In genomic region chr7:100719523-100720319, GRCh38 we compare ENCODE assay signal across 9 cellular contexts. TPM values are rescaled to one million over a fixed set of nuclear protein-coding genes. Genes with fewer than 3 reads are reported as not detected.
DNase-seq lines count a peak whose midpoint lies in the region; ATAC-seq and TF ChIP-seq lines count a peak whose summit lies in the region.
"Had no signal": no experiment of that assay in that cellular context is flagged by ENCODE, and none has a peak within 500 bp of the region (broad histone marks: within the 10 kb centered on the region; RNA-seq: fewer than 3 reads in every experiment).

No MANE protein-coding gene starts in this region.

- H3K27me3 ChIP-seq in GM23248 (replicated peaks; ENCODE audit: insufficient read depth) (peaks cover 27% of the 10 kb centered on the region), Peyer's patch (peaks cover 0 to 16% of the 10 kb centered on the region in 2 donors)

- no peak for TF ChIP-seq POLR2A in Peyer's patch (IDR thresholded peaks at IDR 0.05)

- H3F3A ChIP-seq in GM23248 (ENCODE audit: insufficient read depth), result peaks cover 2% of the 10 kb centered on the region; the same call in 1 of the 2 replicates

- WGBS in GM23248 (ENCODE audit: low coverage in 1 of 2, low lambda C conversion rate in 2 of 2, missing lambda C conversion rate in 2 of 2), 2 experiments, result 53 to 65% methylated on average over 7 to 8 of the region's 8 CpGs

- H3K4me3 ChIP-seq in GM23248 (no peak overlapping the region), Peyer's patch (no peak overlapping the region)
- H3K4me3 ChIP-seq: GM12878 had no signal

- no peaks in the 10 kb centered on the region for H3K36me3 ChIP-seq in GM23248 (ENCODE audit: low read depth)
- no peaks in the 10 kb centered on the region for H3K36me3 ChIP-seq in Peyer's patch

- no peaks in the 10 kb centered on the region for H3K9me2 ChIP-seq in GM23248 (ENCODE audit: insufficient read depth)

- no peak overlapping the region for H3K9ac ChIP-seq in GM23248

- H3K4me2 ChIP-seq in GM23248 (ENCODE audit: unreplicated experiment), result peak overlapping the region; percentile 18

- CTCF ChIA-PET in RWPE1 (lab: Yijun Ruan, JAX), result interaction anchor here (0.6 to 3.5 kb wide), 16 partner anchors 9 to 1706 kb away, joined by 3 to 40 read pairs (median 4); partner anchors contain the start of genes EPHB4, POP7 and SLC12A9

- DNase-seq in GM23248, result peak; percentile 68
- DNase-seq in RWPE1 (ENCODE audit: low spot score), result no peak
- peak; percentile 37 for DNase-seq in fibroblast of the conjunctiva (ENCODE audit: low read depth)
- peak; percentile 27 for DNase-seq in renal cortical epithelial cell (ENCODE audit: low read depth)
- DNase-seq in stimulated activated CD4-positive, alpha-beta T cell treated with anti-CD3 and anti-CD28 coated beads, Interleukin-4, amount 100 ng/mL, for 24 hours, result no peak
- no peak for DNase-seq in Peyer's patch
- DNase-seq: naive thymus-derived CD8-positive, alpha-beta T cell had no signal

- no peak for ATAC-seq in GM21619 (IDR thresholded peaks at IDR 0.05; ENCODE audit: unreplicated experiment)
- ATAC-seq: GM12878; naive thymus-derived CD8-positive, alpha-beta T cell had no signal

- no peaks in the 10 kb centered on the region for H4K20me1 ChIP-seq in GM23248 (ENCODE audit: insufficient read depth)

- H3K79me2 ChIP-seq in GM23248 (ENCODE audit: insufficient read depth), result no peaks in the 10 kb centered on the region

- in situ Hi-C loops in GM23248 (cut with MboI), result loop anchor here (10.0 kb wide), 1 partner anchor 135 kb away; the partner anchor contains the start of gene SLC12A9

- TF ChIP-seq CTCF in RWPE1 (conservative IDR thresholded peaks at IDR 0.05; ENCODE audit: low read depth) (peak; percentile 71), Peyer's patch (IDR thresholded peaks at IDR 0.05) (peak in 1 of 6 experiments; percentile 8)

- H3K4me1 ChIP-seq in GM23248 (ENCODE audit: insufficient read depth) (0 out of 2 replicates have a peak, but pooled peaks cover 5% of the 10 kb centered on the region), Peyer's patch (peaks cover 0 to 12% (median 0%) of the 10 kb centered on the region in 4 donors)

- POLR2A ChIA-PET in RWPE1 (lab: Yijun Ruan, JAX; ENCODE audit: low non-redundant PET), result interaction anchor here (0.6 kb wide), 1 partner anchor 152 kb away, joined by 14 read pairs; no protein-coding TSS in a partner anchor

- H3K27ac ChIP-seq in GM23248, result no peak overlapping the region
- no peak overlapping the region for H3K27ac ChIP-seq in RWPE1
- H3K27ac ChIP-seq in Peyer's patch, result no peak overlapping the region

- H3K9me3 ChIP-seq in GM23248 (ENCODE audit: low read depth) (no peaks in the 10 kb centered on the region), Peyer's patch (no peaks in the 10 kb centered on the region)

- H2AFZ ChIP-seq in GM23248, result 0 out of 2 replicates have a peak overlapping the region, but pooled peaks have one; percentile 5

RNA-seq across cellular contexts. Expression of gene EPO, which starts 0.5 kb away (rescaled TPM):
- total RNA-seq in GM23248 (2014; rRNA removed; shearing (Covaris generic)), result not detected in 2 replicates
- polyA plus RNA-seq in GM23248 (2016; fragmentation: Nextera tagmentation; extraction: Ambion mirVana), result not detected in 2 replicates
- total RNA-seq in renal cortical epithelial cell (not detected in 2 replicates), Peyer's patch (not detected)
- total RNA-seq: GM12878; naive thymus-derived CD8-positive, alpha-beta T cell had no signal
- polyA plus RNA-seq: naive thymus-derived CD8-positive, alpha-beta T cell had no signal

RNA-seq across cellular contexts. Expression of gene ZAN, which starts 13.7 kb away (rescaled TPM):
- not detected in 2 replicates for total RNA-seq in GM23248 (2014; rRNA removed; shearing (Covaris generic))
- not detected in 2 replicates for polyA plus RNA-seq in GM23248 (2016; fragmentation: Nextera tagmentation; extraction: Ambion mirVana)
- total RNA-seq in renal cortical epithelial cell (not detected in 2 replicates), Peyer's patch (not detected)
- total RNA-seq: GM12878; naive thymus-derived CD8-positive, alpha-beta T cell had no signal
- polyA plus RNA-seq: GM12878 had no signal

RNA-seq across cellular contexts. Expression of gene POP7, which starts 13.8 kb away (rescaled TPM):
- total RNA-seq in GM23248 (2014; rRNA removed; shearing (Covaris generic)), result 31.3 and 35.2 TPM in 2 replicates
- polyA plus RNA-seq in GM23248 (2016; fragmentation: Nextera tagmentation; extraction: Ambion mirVana), result 63.4 and 67.9 TPM in 2 replicates
- 21.1 and 63.4 TPM in 2 replicates for total RNA-seq in renal cortical epithelial cell
- 10 to 100 TPM; 23.9 to 38.1 (median 29.7) TPM for total RNA-seq in Peyer's patch

RNA-seq across cellular contexts. Expression of gene GIGYF1, which starts 25.7 kb away (rescaled TPM):
- total RNA-seq in GM23248 (2014; rRNA removed; shearing (Covaris generic)), result 15.6 and 19.5 TPM in 2 replicates
- 6.4 and 7.4 TPM in 2 replicates for polyA plus RNA-seq in GM23248 (2016; fragmentation: Nextera tagmentation; extraction: Ambion mirVana)
- 7.3 and 26.1 TPM in 2 replicates for total RNA-seq in renal cortical epithelial cell
- total RNA-seq in Peyer's patch, result 100 to 1,000 TPM in 1 of 4 donors, 10 to 100 TPM in 3; 41.3 to 126 (median 72.9) TPM

RNA-seq across cellular contexts. Expression of gene GNB2, which starts 46.2 kb away (rescaled TPM):
- total RNA-seq in GM23248 (2014; rRNA removed; shearing (Covaris generic)), result 65.6 and 89.8 TPM in 2 replicates
- 130 and 132 TPM in 2 replicates for polyA plus RNA-seq in GM23248 (2016; fragmentation: Nextera tagmentation; extraction: Ambion mirVana)
- total RNA-seq in renal cortical epithelial cell (120 and 162 TPM in 2 replicates), Peyer's patch (100 to 1,000 TPM; 123 to 236 (median 172) TPM)

Comparison
In these comparisons a context has a peak if more than half of its experiments do, and no peak if none do; other contexts are left out.
1. DNase-seq: peak in GM23248 (single experiment), fibroblast of the conjunctiva (single experiment) and renal cortical epithelial cell (single experiment); none in RWPE1 (single experiment), stimulated activated CD4-positive, alpha-beta T cell treated with anti-CD3 and anti-CD28 coated beads, Interleukin-4, amount 100 ng/mL, for 24 hours (single experiment) and Peyer's patch (0 of 3).